8 cellular contexts compared by ENCODE assay signal in genomic region chr17:1486802-1487695, GRCh38. TPM values are rescaled to one million over a fixed set of nuclear protein-coding genes. Genes with fewer than 3 reads are reported as not detected.
DNase-seq lines count a peak whose midpoint lies in the region; ATAC-seq and TF ChIP-seq lines count a peak whose summit lies in the region.

No MANE protein-coding gene starts in this region.

- H3K27ac Mint-ChIP-seq in naive thymus-derived CD8-positive, alpha-beta T cell = peak overlapping the region; percentile 82 to 95 (median 91)

- peak; percentile 31 for DNase-seq in DMS114 treated with DMSO at 0.1 percent for 48 hours (lab: John Stamatoyannopoulos, UW; ENCODE audit: unreplicated experiment)
- peak; percentile 79 for DNase-seq in NCI-H146 treated with DMSO at 0.1 percent for 48 hours (lab: John Stamatoyannopoulos, UW; ENCODE audit: unreplicated experiment)
- peak; percentile 65 for DNase-seq in activated CD8-positive, alpha-beta memory T cell treated with anti-CD3 and anti-CD28 coated beads, Interleukin-2, amount 50 U/mL, for 1 hour (ENCODE audit: extremely low read depth)
- DNase-seq in epithelial cell of proximal tubule (ENCODE audit: low read depth) = no peak
- DNase-seq in naive thymus-derived CD8-positive, alpha-beta T cell = peak; percentile 65 to 90 (median 75)
- DNase-seq in stimulated activated naive CD4-positive, alpha-beta T cell treated with Interleukin-2 at 50 U/mL for 16 hours (lab: John Stamatoyannopoulos, UW) = peak; percentile 81
- no peak for DNase-seq in NCI-H524 treated with DMSO at 0.1 percent for 48 hours (lab: John Stamatoyannopoulos, UW)
- no peak for DNase-seq in NCI-H2196 treated with DMSO at 0.1 percent for 48 hours (lab: John Stamatoyannopoulos, UW; ENCODE audit: unreplicated experiment)

- H3K27me3 Mint-ChIP-seq in naive thymus-derived CD8-positive, alpha-beta T cell = no peaks in the 10 kb centered on the region

- H3K4me1 Mint-ChIP-seq in naive thymus-derived CD8-positive, alpha-beta T cell = peaks cover 15 to 45% (median 37%) of the 10 kb centered on the region in 4 donors

- H3K9me3 Mint-ChIP-seq in naive thymus-derived CD8-positive, alpha-beta T cell = no peaks in the 10 kb centered on the region

- ATAC-seq in naive thymus-derived CD8-positive, alpha-beta T cell = peak; percentile 54 to 56

- H3K36me3 Mint-ChIP-seq in naive thymus-derived CD8-positive, alpha-beta T cell = no peaks in the 10 kb centered on the region

- POLR2A ChIA-PET in naive thymus-derived CD8-positive, alpha-beta T cell (lab: Charles Lee) = interaction anchor here (0.5 to 3.1 kb wide), 12 partner anchors 10 to 915 kb away, joined by 3 to 38 read pairs (median 3); partner anchors contain the start of genes CRK, INPP5K and SLC43A2

- peak overlapping the region; percentile 80 to 91 (median 88) for H3K4me3 Mint-ChIP-seq in naive thymus-derived CD8-positive, alpha-beta T cell

- peak overlapping the region; percentile 52 for H3K4me3 ChIP-seq in epithelial cell of proximal tubule (ENCODE audit: low read depth, low read length)

- no peak for TF ChIP-seq CTCF in epithelial cell of proximal tubule (conservative IDR thresholded peaks at IDR 0.05; ENCODE audit: low read depth, low read length)

RNA-seq across cellular contexts. Expression of gene MYO1C, which starts 5.4 kb away (rescaled TPM):
- 94.7 and 120 TPM in 2 replicates for total RNA-seq in epithelial cell of proximal tubule
- total RNA-seq in naive thymus-derived CD8-positive, alpha-beta T cell = 10 to 100 TPM; 15.4 to 18.0 TPM
- polyA plus RNA-seq in naive thymus-derived CD8-positive, alpha-beta T cell = 1 to 10 TPM; 1.3 to 1.5 (median 1.3) TPM

RNA-seq across cellular contexts. Expression of gene INPP5K, which starts 29.4 kb away (rescaled TPM):
- 10.7 and 27.3 TPM in 2 replicates for total RNA-seq in epithelial cell of proximal tubule
- 10 to 100 TPM; 92.3 to 93.8 TPM for total RNA-seq in naive thymus-derived CD8-positive, alpha-beta T cell
- polyA plus RNA-seq in naive thymus-derived CD8-positive, alpha-beta T cell = 10 to 100 TPM; 62.0 to 75.4 (median 70.5) TPM

RNA-seq across cellular contexts. Expression of gene CRK, which starts 31.0 kb away (rescaled TPM):
- total RNA-seq in epithelial cell of proximal tubule = 57.1 and 82.8 TPM in 2 replicates
- 10 to 100 TPM; 22.0 to 27.6 TPM for total RNA-seq in naive thymus-derived CD8-positive, alpha-beta T cell
- polyA plus RNA-seq in naive thymus-derived CD8-positive, alpha-beta T cell = 10 to 100 TPM; 18.8 to 24.8 (median 19.9) TPM

Comparison
In these comparisons a context has a peak if more than half of its experiments do, and no peak if none do; other contexts are left out.
1. DNase-seq: peak in DMS114 treated with DMSO at 0.1 percent for 48 hours (single experiment), NCI-H146 treated with DMSO at 0.1 percent for 48 hours (single experiment), activated CD8-positive, alpha-beta memory T cell treated with anti-CD3 and anti-CD28 coated beads, Interleukin-2, amount 50 U/mL, for 1 hour (single experiment), naive thymus-derived CD8-positive, alpha-beta T cell (10 of 10) and stimulated activated naive CD4-positive, alpha-beta T cell treated with Interleukin-2 at 50 U/mL for 16 hours (single experiment); none in epithelial cell of proximal tubule (single experiment), NCI-H524 treated with DMSO at 0.1 percent for 48 hours (single experiment) and NCI-H2196 treated with DMSO at 0.1 percent for 48 hours (single experiment).